29 cellular contexts compared by ENCODE assay signal in genomic region chr19:56271096-56271495, GRCh38. TPM values are rescaled to one million over a fixed set of nuclear protein-coding genes. Genes with fewer than 3 reads are reported as not detected.
"Had no signal": no experiment of that assay in that cellular context is flagged by ENCODE, and none has a peak within 500 bp of the region (broad histone marks: within the 10 kb centered on the region; RNA-seq: fewer than 3 reads in every experiment).

No MANE protein-coding gene starts in this region.

- ATAC-seq: activated CD4-positive, CD25-positive, alpha-beta regulatory T cell treated with anti-CD3 and anti-CD28 coated beads, Interleukin-2, amount 50 U/mL, for 24 hours; gastrocnemius medialis; left cardiac atrium; psoas muscle; stimulated activated effector memory CD8-positive, alpha-beta T cell treated with anti-CD3 and anti-CD28 coated beads, Interleukin-12 subunit alpha, Interleukin-12 subunit beta, amount 100 ng/mL, for 72 hours had no signal

- H3K36me3 Mint-ChIP-seq: stimulated activated effector memory CD8-positive, alpha-beta T cell treated with anti-CD3 and anti-CD28 coated beads, Interleukin-12 subunit alpha, Interleukin-12 subunit beta, amount 100 ng/mL, for 72 hours had no signal

- H3K27ac ChIP-seq: gastrocnemius medialis, hepatocyte, parathyroid adenoma, psoas muscle, sigmoid colon, vagina, WERI-Rb-1 had no signal

- H3K9me3 ChIP-seq: gastrocnemius medialis, psoas muscle, sigmoid colon, vagina had no signal

- H3K4me1 ChIP-seq: gastrocnemius medialis, psoas muscle, sigmoid colon, vagina had no signal

- H3K27me3 ChIP-seq: gastrocnemius medialis, hepatocyte, sigmoid colon, vagina had no signal

- H3K27me3 Mint-ChIP-seq: activated naive CD8-positive, alpha-beta T cell; naive B cell; stimulated activated naive CD8-positive, alpha-beta T cell treated with anti-CD3 and anti-CD28 coated beads, Interleukin-15, Interleukin-2, amounts not matched to agents 100 ng/mL and 50 ng/mL, for 24 hours; type B pancreatic cell had no signal

- H3K36me3 ChIP-seq: gastrocnemius medialis, sigmoid colon, vagina, WERI-Rb-1 had no signal

- H3K9me3 Mint-ChIP-seq: naive B cell; neural crest cell; stimulated activated effector memory CD8-positive, alpha-beta T cell treated with anti-CD3 and anti-CD28 coated beads, Interleukin-12 subunit alpha, Interleukin-12 subunit beta, amount 100 ng/mL, for 72 hours; stimulated activated naive CD8-positive, alpha-beta T cell treated with anti-CD3 and anti-CD28 coated beads, Interleukin-15, Interleukin-2, amounts not matched to agents 100 ng/mL and 50 ng/mL, for 24 hours; T-helper 2 cell treated with Interferon-gamma antibody and Interleukin-4, amounts not matched to agents 5 μg/mL and 100 μg/mL, for 36 hours; type B pancreatic cell had no signal

- H3K4me3 ChIP-seq: gastrocnemius medialis, hepatocyte, psoas muscle, sigmoid colon, vagina had no signal

- H3K4me1 Mint-ChIP-seq: mesothelial cell of epicardium; naive B cell; neural crest cell; stimulated activated effector memory CD8-positive, alpha-beta T cell treated with anti-CD3 and anti-CD28 coated beads, Interleukin-12 subunit alpha, Interleukin-12 subunit beta, amount 100 ng/mL, for 72 hours had no signal

- H3K4me3 Mint-ChIP-seq: activated naive CD8-positive, alpha-beta T cell; mesothelial cell of epicardium; naive B cell; neural crest cell; stimulated activated effector memory CD8-positive, alpha-beta T cell treated with anti-CD3 and anti-CD28 coated beads, Interleukin-12 subunit alpha, Interleukin-12 subunit beta, amount 100 ng/mL, for 72 hours; stimulated activated naive CD8-positive, alpha-beta T cell treated with anti-CD3 and anti-CD28 coated beads, Interleukin-15, Interleukin-2, amounts not matched to agents 100 ng/mL and 50 ng/mL, for 24 hours; T-helper 2 cell treated with Interferon-gamma antibody and Interleukin-4, amounts not matched to agents 5 μg/mL and 100 μg/mL, for 36 hours; type B pancreatic cell had no signal

- H3K27ac Mint-ChIP-seq: activated naive CD8-positive, alpha-beta T cell; mesothelial cell of epicardium; naive B cell; stimulated activated effector memory CD8-positive, alpha-beta T cell treated with anti-CD3 and anti-CD28 coated beads, Interleukin-12 subunit alpha, Interleukin-12 subunit beta, amount 100 ng/mL, for 72 hours; stimulated activated naive CD8-positive, alpha-beta T cell treated with anti-CD3 and anti-CD28 coated beads, Interleukin-15, Interleukin-2, amounts not matched to agents 100 ng/mL and 50 ng/mL, for 24 hours; T-helper 2 cell treated with Interferon-gamma antibody and Interleukin-4, amounts not matched to agents 5 μg/mL and 100 μg/mL, for 36 hours; type B pancreatic cell had no signal

- DNase-seq: activated CD4-positive, alpha-beta T cell treated with anti-CD3 and anti-CD28 coated beads for 48 hours; activated CD4-positive, alpha-beta T cell treated with anti-CD3 and anti-CD28 coated beads, Interleukin-2, amount 50 U/mL, for 48 hours; activated CD8-positive, alpha-beta memory T cell treated with anti-CD3 and anti-CD28 coated beads for 24 hours; activated effector memory CD4-positive, alpha-beta T cell treated with Interleukin-2 at 50 U/mL for 16 hours; activated naive CD4-positive, alpha-beta T cell treated with Interleukin-2 at 50 U/mL for 16 hours; effector CD8-positive, alpha-beta T cell; gastrocnemius medialis; left cardiac atrium; mammary epithelial cell; naive B cell; occipital lobe; psoas muscle; sigmoid colon; small intestine; stimulated activated CD4-positive, alpha-beta T cell treated with anti-CD3 and anti-CD28 coated beads, Interleukin-4, amount 100 ng/mL, for 24 hours; WERI-Rb-1 had no signal

RNA-seq across cellular contexts. Expression of gene EDDM13, which starts 1.5 kb away (rescaled TPM):
- total RNA-seq: epithelial cell of proximal tubule, gastrocnemius medialis, hepatocyte, left cardiac atrium, liver, mesothelial cell of epicardium, neural crest cell, occipital lobe, sigmoid colon had no signal
- polyA plus RNA-seq: hepatocyte, psoas muscle had no signal
